ENCODE assay signal across 9 cellular contexts in genomic region chr18:55369346-55369745, GRCh38.
"Had no signal": no experiment of that assay in that cellular context is flagged by ENCODE, and none has a peak within 500 bp of the region (broad histone marks: within the 10 kb centered on the region; RNA-seq: fewer than 3 reads in every experiment).

No MANE protein-coding gene starts in this region.

- H2AFZ ChIP-seq: GM23248, GM23338 had no signal

- ATAC-seq: GM23338, HCT116 had no signal

- H3K4me2 ChIP-seq: GM23338 had no signal

- H3K9me3 ChIP-seq: HAP-1 had no signal

- H3K27ac ChIP-seq: GM23248 had no signal

- H3K4me3 ChIP-seq: GM23248, GM23338, HAP-1 had no signal

- H3K4me1 ChIP-seq: HAP-1 had no signal

- H3K36me3 ChIP-seq: HAP-1 had no signal

- H3K9ac ChIP-seq: GM23248 had no signal

- DNase-seq: GM23248, GOT3, H7, H9, HCEC 1CT, HFFc6 had no signal
